ENCODE assay signal across 15 cellular contexts in genomic region chr6:45494734-45495133, GRCh38.
DNase-seq lines count a peak whose midpoint lies in the region; ATAC-seq and TF ChIP-seq lines count a peak whose summit lies in the region.
"Had no signal": no experiment of that assay in that cellular context is flagged by ENCODE, and none has a peak within 500 bp of the region (broad histone marks: within the 10 kb centered on the region; RNA-seq: fewer than 3 reads in every experiment).

No MANE protein-coding gene starts in this region.

- intact Hi-C loops in adrenal gland (cut with DNase I) = no loop called here

- H3K27me3 ChIP-seq in adrenal gland = no peaks in the 10 kb centered on the region
- H3K27me3 ChIP-seq: heart right ventricle, SJCRH30 had no signal

- 64 to 89% (median 86%) methylated on average over 3 of the region's 3 CpGs for WGBS in adrenal gland, 4 donors

- no peaks in the 10 kb centered on the region for H3K27me3 Mint-ChIP-seq in activated T-helper 17 cell treated with anti-CD3 and anti-CD28 coated beads, Interleukin-2, amount 50 U/mL, for 72 hours
- no peaks in the 10 kb centered on the region for H3K27me3 Mint-ChIP-seq in stimulated activated naive CD8-positive, alpha-beta T cell treated with anti-CD3 and anti-CD28 coated beads, Interleukin-15, amount 100 ng/mL, for 72 hours

- H3K4me3 ChIP-seq in adrenal gland = no peak overlapping the region
- H3K4me3 ChIP-seq: heart right ventricle, SJCRH30 had no signal

- TF ChIP-seq CTCF in adrenal gland (IDR thresholded peaks at IDR 0.05) = no peak

- H3K4me3 Mint-ChIP-seq in activated T-helper 17 cell treated with anti-CD3 and anti-CD28 coated beads, Interleukin-2, amount 50 U/mL, for 72 hours = peak overlapping the region; percentile 69
- peak overlapping the region in 1 of 2 donors; percentile 28 for H3K4me3 Mint-ChIP-seq in stimulated activated naive CD8-positive, alpha-beta T cell treated with anti-CD3 and anti-CD28 coated beads, Interleukin-15, amount 100 ng/mL, for 72 hours

- no peaks in the 10 kb centered on the region for H3K9me3 Mint-ChIP-seq in activated T-helper 17 cell treated with anti-CD3 and anti-CD28 coated beads, Interleukin-2, amount 50 U/mL, for 72 hours
- peaks cover 0 to 4% of the 10 kb centered on the region in 2 donors for H3K9me3 Mint-ChIP-seq in stimulated activated naive CD8-positive, alpha-beta T cell treated with anti-CD3 and anti-CD28 coated beads, Interleukin-15, amount 100 ng/mL, for 72 hours

- peaks cover 54% of the 10 kb centered on the region for H3K4me1 Mint-ChIP-seq in activated T-helper 17 cell treated with anti-CD3 and anti-CD28 coated beads, Interleukin-2, amount 50 U/mL, for 72 hours
- peaks cover 66% of the 10 kb centered on the region for H3K4me1 Mint-ChIP-seq in stimulated activated naive CD8-positive, alpha-beta T cell treated with anti-CD3 and anti-CD28 coated beads, Interleukin-15, amount 100 ng/mL, for 72 hours

- peak overlapping the region; percentile 65 for H3K27ac Mint-ChIP-seq in activated T-helper 17 cell treated with anti-CD3 and anti-CD28 coated beads, Interleukin-2, amount 50 U/mL, for 72 hours
- peak overlapping the region in 1 of 2 donors; percentile 63 for H3K27ac Mint-ChIP-seq in stimulated activated naive CD8-positive, alpha-beta T cell treated with anti-CD3 and anti-CD28 coated beads, Interleukin-15, amount 100 ng/mL, for 72 hours

- H3K4me1 ChIP-seq in adrenal gland (replicated peaks in 1 of 2) = no peaks in the 10 kb centered on the region
- H3K4me1 ChIP-seq: SJCRH30 had no signal

- no peaks in the 10 kb centered on the region for H3K36me3 ChIP-seq in adrenal gland (replicated peaks in 1 of 2)
- H3K36me3 ChIP-seq: heart right ventricle had no signal

- no peak for TF ChIP-seq POLR2A in adrenal gland (IDR thresholded peaks at IDR 0.05)

- H3K36me3 Mint-ChIP-seq in activated T-helper 17 cell treated with anti-CD3 and anti-CD28 coated beads, Interleukin-2, amount 50 U/mL, for 72 hours (ENCODE audit: low read depth) = peaks cover 92% of the 10 kb centered on the region

- peak; percentile 19 for DNase-seq in stimulated activated CD4-positive, alpha-beta T cell treated with anti-CD3 and anti-CD28 coated beads, Interleukin-15, amount 100 ng/mL, for 24 hours
- DNase-seq in stimulated activated CD4-positive, alpha-beta T cell treated with anti-CD3 and anti-CD28 coated beads, Interleukin-12 subunit alpha, Interleukin-12 subunit beta, amount 100 ng/mL, for 4 hours = no peak
- DNase-seq in NOMO-1 (lab: John Stamatoyannopoulos, UW; ENCODE audit: unreplicated experiment in 2 of 2) = peak; percentile 9 to 43
- no peak for DNase-seq in stimulated activated naive CD8-positive, alpha-beta T cell treated with anti-CD3 and anti-CD28 coated beads, Interleukin-15, amount 100 ng/mL, for 72 hours
- no peak for DNase-seq in A172 (ENCODE audit: low spot score)
- no peak for DNase-seq in adrenal gland
- no peak for DNase-seq in kidney tubule cell (ENCODE audit: low spot score)
- DNase-seq: activated CD8-positive, alpha-beta memory T cell treated with anti-CD3 and anti-CD28 coated beads, Interleukin-2, amount 50 U/mL, for 4 hours; GOT3; heart right ventricle; kidney; NCI-H1105; SJCRH30; small intestine had no signal

- H3K27ac ChIP-seq in adrenal gland = no peak overlapping the region
- H3K27ac ChIP-seq: SJCRH30 had no signal

- ATAC-seq in activated T-helper 17 cell treated with anti-CD3 and anti-CD28 coated beads, Interleukin-2, amount 50 U/mL, for 72 hours (replicated peaks) = peak; percentile 82
- peak; percentile 88 for ATAC-seq in stimulated activated naive CD8-positive, alpha-beta T cell treated with anti-CD3 and anti-CD28 coated beads, Interleukin-15, amount 100 ng/mL, for 72 hours
- ATAC-seq: heart right ventricle had no signal

- no peaks in the 10 kb centered on the region for H3K9me3 ChIP-seq in adrenal gland (replicated peaks in 1 of 3)
- H3K9me3 ChIP-seq: heart right ventricle, SJCRH30 had no signal

Comparison
In these comparisons a context has a peak if more than half of its experiments do, and no peak if none do; other contexts are left out.
1. DNase-seq: peak in stimulated activated CD4-positive, alpha-beta T cell treated with anti-CD3 and anti-CD28 coated beads, Interleukin-15, amount 100 ng/mL, for 24 hours (single experiment) and NOMO-1 (2 of 2); none in stimulated activated CD4-positive, alpha-beta T cell treated with anti-CD3 and anti-CD28 coated beads, Interleukin-12 subunit alpha, Interleukin-12 subunit beta, amount 100 ng/mL, for 4 hours (single experiment), stimulated activated naive CD8-positive, alpha-beta T cell treated with anti-CD3 and anti-CD28 coated beads, Interleukin-15, amount 100 ng/mL, for 72 hours (0 of 2), A172 (single experiment), adrenal gland (0 of 7) and kidney tubule cell (single experiment).